ENCODE assay signal across 8 cellular contexts in genomic region chr19:39539519-39540332, GRCh38. TPM values are rescaled to one million over a fixed set of nuclear protein-coding genes. Genes with fewer than 3 reads are reported as not detected.
DNase-seq lines count a peak whose midpoint lies in the region; ATAC-seq and TF ChIP-seq lines count a peak whose summit lies in the region.

A gene with protein sequence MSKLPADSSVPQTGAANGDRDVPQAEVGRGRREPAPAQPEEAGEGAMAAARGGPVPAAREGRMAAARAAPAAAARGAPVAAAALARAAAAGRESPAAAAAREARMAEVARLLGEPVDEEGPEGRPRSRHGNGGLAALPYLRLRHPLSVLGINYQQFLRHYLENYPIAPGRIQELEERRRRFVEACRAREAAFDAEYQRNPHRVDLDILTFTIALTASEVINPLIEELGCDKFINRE (minus strand): TSS chr19:39540161. CDS start chr19:39540079, 82 bp downstream.

- ATAC-seq in GM18907 (IDR thresholded peaks at IDR 0.05; ENCODE audit: unreplicated experiment) (peak; percentile 86), HG03196 (IDR thresholded peaks at IDR 0.05; ENCODE audit: unreplicated experiment) (peak; percentile 77), activated B cell treated with CpG ODN at 0.5 μM for 24 hours (ENCODE audit: low read depth) (peak; percentile 95)

- peak within 1 kb of the TSS; percentile 67 to 94 (median 72) for H3K4me3 ChIP-seq in spleen

- intact Hi-C loops in activated B cell treated with CpG ODN at 0.5 μM for 24 hours (cut with micrococcal nuclease) (loop anchor here (1.0 to 5.0 kb wide), 2 partner anchors 7 to 293 kb away; partner anchors contain the start of genes DYRK1B and EID2B), spleen (cut with DNase I; ENCODE audit: low total_unique reads) (loop anchor here (10.0 kb wide), 2 partner anchors 95 to 415 kb away; partner anchors contain the start of genes PAK4 and SUPT5H)

- no peak for TF ChIP-seq CTCF in activated B cell treated with CpG ODN at 0.5 μM for 24 hours (IDR thresholded peaks at IDR 0.05)
- peak; percentile 88 to 97 (median 90) for TF ChIP-seq CTCF in spleen (IDR thresholded peaks at IDR 0.05 in 8 of 11, conservative IDR thresholded peaks at IDR 0.05 in 3 of 11)

- WGBS in spleen, 5 donors = 0 to 1% (median 0%) methylated on average over 35 to 84 of the region's 84 CpGs

- H3K27ac ChIP-seq in caudate nucleus (ENCODE audit: low read depth, low read length) (peak within 1 kb of the TSS; percentile 90), spleen (peak within 1 kb of the TSS; percentile 90 to 99 (median 96))

- peak within 1 kb of the TSS; percentile 93 for H3K27ac Mint-ChIP-seq in activated B cell treated with CpG ODN at 0.5 μM for 24 hours

- H3K27me3 Mint-ChIP-seq in activated B cell treated with CpG ODN at 0.5 μM for 24 hours = no peaks in the 10 kb centered on the region

- POLR2A ChIA-PET in activated B cell treated with CpG ODN at 0.5 μM for 24 hours (lab: Charles Lee) = interaction anchor here (0.7 to 1.5 kb wide), 4 partner anchors 104 to 142 kb away, joined by 3 read pairs; partner anchors contain the start of gene RPS16

- H3K4me3 Mint-ChIP-seq in activated B cell treated with CpG ODN at 0.5 μM for 24 hours = peak within 1 kb of the TSS; percentile 95

- peak in 1 of 3 donors; percentile 68 for TF ChIP-seq POLR2A in spleen (IDR thresholded peaks at IDR 0.05)

- DNase-seq in AG08395 (ENCODE audit: low spot score) (peak; percentile 99), NCI-H226 (peak; percentile 82), activated B cell treated with CpG ODN at 0.5 μM for 24 hours (peak; percentile 88), caudate nucleus (lab: John Stamatoyannopoulos, UW) (peak; percentile 36 to 96 (median 90)), inferior parietal cortex (ENCODE audit: extremely low spot score) (peak; percentile 96), spleen (peak; percentile 97)

- no peaks in the 10 kb centered on the region for H3K36me3 ChIP-seq in spleen

- no peaks in the 10 kb centered on the region for H3K27me3 ChIP-seq in spleen (replicated peaks in 1 of 7)

- H3K36me3 Mint-ChIP-seq in activated B cell treated with CpG ODN at 0.5 μM for 24 hours (ENCODE audit: low read depth) = peaks cover 4% of the 10 kb centered on the region

- H3K4me1 ChIP-seq in spleen = peaks cover 13 to 39% (median 25%) of the 10 kb centered on the region in 6 donors

- no peaks in the 10 kb centered on the region for H3K9me3 Mint-ChIP-seq in activated B cell treated with CpG ODN at 0.5 μM for 24 hours

- no peaks in the 10 kb centered on the region for H3K9me3 ChIP-seq in spleen

- CTCF ChIA-PET in activated B cell treated with CpG ODN at 0.5 μM for 24 hours (lab: Charles Lee) = interaction anchor here (0.9 to 1.4 kb wide), 4 partner anchors 65 to 417 kb away, joined by 3 to 4 read pairs (median 3); no protein-coding TSS in a partner anchor

- peaks cover 40% of the 10 kb centered on the region for H3K4me1 Mint-ChIP-seq in activated B cell treated with CpG ODN at 0.5 μM for 24 hours

RNA-seq across cellular contexts. Expression of the gene that starts here (rescaled TPM):
- total RNA-seq in activated B cell treated with CpG ODN at 0.5 μM for 24 hours (11.4 and 11.5 TPM in 2 replicates), spleen (10 to 100 TPM in 5 of 7 donors, 1 to 10 TPM in 2; 7.9 to 17.4 (median 12.7) TPM)
- 10 to 100 TPM; 15.5 to 17.7 (median 17.2) TPM for polyA plus RNA-seq in spleen

Comparison
In these comparisons a context has a peak if more than half of its experiments do, and no peak if none do; other contexts are left out.
1. Peak in every context shown above with its lines: DNase-seq, ATAC-seq, H3K4me3 ChIP-seq and H3K27ac ChIP-seq.